11 cellular contexts compared by ENCODE assay signal in genomic region chr9:35537898-35538297, GRCh38. TPM values are rescaled to one million over a fixed set of nuclear protein-coding genes. Genes with fewer than 3 reads are reported as not detected.
DNase-seq lines count a peak whose midpoint lies in the region; ATAC-seq, FAIRE-seq and TF ChIP-seq lines count a peak whose summit lies in the region.
"Had no signal": no experiment of that assay in that cellular context is flagged by ENCODE, and none has a peak within 500 bp of the region (broad histone marks: within the 10 kb centered on the region; RNA-seq: fewer than 3 reads in every experiment).

No MANE protein-coding gene starts in this region.

- H3K4me3 Mint-ChIP-seq in GM23338 (peak overlapping the region; percentile 77; the same call in 1 of the 3 replicates), T-helper 17 cell (no peak overlapping the region)
- H3K4me3 Mint-ChIP-seq in dendritic cell treated with granulocyte-macrophage colony-stimulating factor and Interleukin-4, amounts not matched to agents 40 ng/mL and 50 ng/mL, for 4 days, result no peak overlapping the region

- in situ Hi-C loops in GM13976 (cut with MboI; ENCODE audit: low sequenced_read_pairs, unreplicated experiment), result no loop called here

- no peaks in the 10 kb centered on the region for H3F3A ChIP-seq in GM23338 (replicated peaks; ENCODE audit: low read depth)

- H3K27me3 Mint-ChIP-seq in GM23338 (ENCODE audit: insufficient read depth, low read depth, poor library complexity), result peaks cover 4% of the 10 kb centered on the region
- H3K27me3 Mint-ChIP-seq in dendritic cell treated with granulocyte-macrophage colony-stimulating factor and Interleukin-4, amounts not matched to agents 40 ng/mL and 50 ng/mL, for 4 days, result no peaks in the 10 kb centered on the region
- H3K27me3 Mint-ChIP-seq in T-helper 17 cell, result peaks cover 42% of the 10 kb centered on the region

- no TSS peak for BruUV-seq in A673 (replicated peaks; lab: Mats Ljungman, UMichigan)

- H3K27ac Mint-ChIP-seq in GM23338, result no peak overlapping the region; the same call in 1 of the 2 replicates
- H3K27ac Mint-ChIP-seq in dendritic cell treated with granulocyte-macrophage colony-stimulating factor and Interleukin-4, amounts not matched to agents 40 ng/mL and 50 ng/mL, for 4 days, result peak overlapping the region; percentile 62
- no peak overlapping the region for H3K27ac Mint-ChIP-seq in T-helper 17 cell

- no peak for FAIRE-seq in keratinocyte (lab: Jason Lieb, UNC)

- DNase-seq in GM23338 (ENCODE audit: low spot score) (no peak), keratinocyte (ENCODE audit: low read depth, low spot score) (no peak), DMS114 treated with DMSO at 0.1 percent for 48 hours (lab: John Stamatoyannopoulos, UW; ENCODE audit: unreplicated experiment) (no peak), GM13976 (ENCODE audit: low spot score) (no peak), A673 (ENCODE audit: low spot score) (no peak), T-helper 17 cell (no peak)
- DNase-seq: activated CD8-positive, alpha-beta memory T cell treated with anti-CD3 and anti-CD28 coated beads, Interleukin-2, amount 50 U/mL, for 4 hours; NCI-H526 treated with DMSO at 0.1 percent for 48 hours had no signal

- H3K9me3 ChIP-seq in keratinocyte (ENCODE audit: control insufficient read depth, low read depth, low read length) (no peaks in the 10 kb centered on the region), A673 (ENCODE audit: low read depth, low read length, poor library complexity, severe bottlenecking) (no peaks in the 10 kb centered on the region), T-helper 17 cell (ENCODE audit: control insufficient read depth, low read length, poor library complexity, severe bottlenecking) (no peaks in the 10 kb centered on the region)

- dilution Hi-C loops in keratinocyte (cut with MboI; ENCODE audit: extremely low pct_ligation_motif_present, low sequenced_read_pairs), result no loop called here

- H3K4me1 ChIP-seq in GM23338 (ENCODE audit: insufficient read depth) (peaks cover 26% of the 10 kb centered on the region), keratinocyte (ENCODE audit: control insufficient read depth, extremely low read depth, insufficient read depth, low read length) (peaks cover 35% of the 10 kb centered on the region), rectal smooth muscle tissue (ENCODE audit: control insufficient read depth, insufficient read depth, low read length) (peaks cover 33% of the 10 kb centered on the region), A673 (ENCODE audit: insufficient read depth, low read length, poor library complexity, severe bottlenecking) (peaks cover 9% of the 10 kb centered on the region)

- peaks cover 25% of the 10 kb centered on the region for H3K4me1 Mint-ChIP-seq in GM23338
- H3K4me1 Mint-ChIP-seq in dendritic cell treated with granulocyte-macrophage colony-stimulating factor and Interleukin-4, amounts not matched to agents 40 ng/mL and 50 ng/mL, for 4 days (ENCODE audit: low read depth), result peaks cover 45% of the 10 kb centered on the region
- H3K4me1 Mint-ChIP-seq in T-helper 17 cell, result peaks cover 2% of the 10 kb centered on the region

- H3K4me2 ChIP-seq in GM23338 (peak overlapping the region; percentile 86), keratinocyte (ENCODE audit: control insufficient read depth, extremely low read depth, insufficient read depth, low read depth, low read length) (no peak overlapping the region)
- H3K4me2 ChIP-seq: KMS-11 had no signal

- H3K27me3 ChIP-seq in GM23338 (ENCODE audit: insufficient read depth) (no peaks in the 10 kb centered on the region), keratinocyte (ENCODE audit: control insufficient read depth, extremely low read depth, insufficient read depth, low read length) (no peaks in the 10 kb centered on the region), rectal smooth muscle tissue (ENCODE audit: control insufficient read depth, insufficient read depth, low read length) (no peaks in the 10 kb centered on the region), A673 (replicated peaks; ENCODE audit: insufficient read depth, low read depth, low read length, poor library complexity) (no peaks in the 10 kb centered on the region)

- POLR2A ChIA-PET in A673 (lab: Charles Lee; ENCODE audit: low non-redundant PET), result no interaction called here

- no peaks in the 10 kb centered on the region for H3K9me1 ChIP-seq in keratinocyte (ENCODE audit: control insufficient read depth, extremely low read depth, insufficient read depth, low read length)

- H3K4me3 ChIP-seq in GM23338 (peak overlapping the region; percentile 65), keratinocyte (ENCODE audit: control insufficient read depth in 2 of 3, extremely low read depth in 1 of 3, insufficient read depth in 2 of 3, low read depth in 1 of 3, low read length in 3 of 3) (no peak overlapping the region), rectal smooth muscle tissue (ENCODE audit: low read length) (no peak overlapping the region), A673 (ENCODE audit: low read depth, low read length, poor library complexity, severe bottlenecking) (no peak overlapping the region)

- CTCF ChIA-PET in A673 (lab: Charles Lee), result no interaction called here

- no peaks in the 10 kb centered on the region for H3K36me3 Mint-ChIP-seq in GM23338 (ENCODE audit: low read depth)
- no peaks in the 10 kb centered on the region for H3K36me3 Mint-ChIP-seq in dendritic cell treated with granulocyte-macrophage colony-stimulating factor and Interleukin-4, amounts not matched to agents 40 ng/mL and 50 ng/mL, for 4 days (ENCODE audit: low read depth)
- peaks cover 10% of the 10 kb centered on the region for H3K36me3 Mint-ChIP-seq in T-helper 17 cell (ENCODE audit: low read depth)

- peaks cover 5% of the 10 kb centered on the region; the same call in 1 of the 2 replicates for H3K9me2 ChIP-seq in GM23338 (ENCODE audit: insufficient read depth)

- H3K36me3 ChIP-seq in GM23338 (ENCODE audit: insufficient read depth) (no peaks in the 10 kb centered on the region), keratinocyte (ENCODE audit: control insufficient read depth in 2 of 2, extremely low read depth in 1 of 2, insufficient read depth in 2 of 2, low read length in 2 of 2) (no peaks in the 10 kb centered on the region), rectal smooth muscle tissue (ENCODE audit: control insufficient read depth, insufficient read depth, low read length) (no peaks in the 10 kb centered on the region), A673 (ENCODE audit: insufficient read depth, low read length, poor library complexity, severe bottlenecking) (no peaks in the 10 kb centered on the region)

- H3K9me3 Mint-ChIP-seq in GM23338, result no peaks in the 10 kb centered on the region
- no peaks in the 10 kb centered on the region for H3K9me3 Mint-ChIP-seq in dendritic cell treated with granulocyte-macrophage colony-stimulating factor and Interleukin-4, amounts not matched to agents 40 ng/mL and 50 ng/mL, for 4 days

- no peaks in the 10 kb centered on the region; the same call in 1 of the 2 replicates for H3K79me2 ChIP-seq in GM23338 (replicated peaks; ENCODE audit: insufficient read depth)
- H3K79me2 ChIP-seq in keratinocyte (ENCODE audit: control insufficient read depth, insufficient read depth, low read length), result peaks cover 20% of the 10 kb centered on the region

- H3K9ac ChIP-seq in keratinocyte (ENCODE audit: control insufficient read depth, extremely low read depth, insufficient read depth, low read length) (no peak overlapping the region), rectal smooth muscle tissue (ENCODE audit: low read length) (no peak overlapping the region)
- H3K9ac ChIP-seq: KMS-11 had no signal

- no peaks in the 10 kb centered on the region; the same call in 1 of the 2 replicates for H4K20me1 ChIP-seq in GM23338 (replicated peaks; ENCODE audit: insufficient read depth)
- no peaks in the 10 kb centered on the region for H4K20me1 ChIP-seq in keratinocyte (ENCODE audit: control insufficient read depth, extremely low read depth, insufficient read depth, low read length)

- H3K27ac ChIP-seq in GM23338 (ENCODE audit: low read depth) (0 out of 2 replicates have a peak overlapping the region, but pooled peaks have one; percentile 55), keratinocyte (ENCODE audit: control insufficient read depth, insufficient read depth, low read length) (peak overlapping the region; percentile 77), rectal smooth muscle tissue (ENCODE audit: low read depth, low read length) (peak overlapping the region; percentile 95), A673 (ENCODE audit: low read depth, low read length, poor library complexity, severe bottlenecking) (no peak overlapping the region)
- H3K27ac ChIP-seq: KMS-11 had no signal

- ATAC-seq in GM23338, result no peak; the same call in 2 of the 3 replicates
- no peak for ATAC-seq in T-helper 17 cell

- peak overlapping the region; percentile 88; the same call in 1 of the 2 replicates for H2AFZ ChIP-seq in GM23338
- no peak overlapping the region for H2AFZ ChIP-seq in keratinocyte (ENCODE audit: control insufficient read depth, low read length)

- intact Hi-C loops in dendritic cell treated with granulocyte-macrophage colony-stimulating factor and Interleukin-4, amounts not matched to agents 40 ng/mL and 50 ng/mL, for 4 days (cut with micrococcal nuclease), result no loop called here
- intact Hi-C loops in A673 (cut with micrococcal nuclease; ENCODE audit: unreplicated experiment), result no loop called here

- TF ChIP-seq CTCF in GM23338 (conservative IDR thresholded peaks at IDR 0.05; ENCODE audit: low read depth in 2 of 2), result no peak
- TF ChIP-seq CTCF in keratinocyte (optimal IDR thresholded peaks at IDR 0.05 in 1 of 3, IDR thresholded peaks at IDR 0.05 in 1 of 3, conservative IDR thresholded peaks at IDR 0.05 in 1 of 3; ENCODE audit: extremely low read depth in 1 of 3, insufficient read depth in 2 of 3, low read length in 3 of 3), result no peak
- TF ChIP-seq CTCF in GM13976 (IDR thresholded peaks at IDR 0.05; ENCODE audit: borderline replicate concordance, control extremely low read depth, extremely low read depth, insufficient read depth, missing control alignments), result no peak
- TF ChIP-seq CTCF in A673 (conservative IDR thresholded peaks at IDR 0.05; ENCODE audit: low read depth, low read length), result no peak

RNA-seq across cellular contexts. Expression of gene RUSC2, which starts 48.0 kb away (rescaled TPM):
- 5.6 and 8.2 TPM in 2 replicates for total RNA-seq in GM23338 (2014; rRNA removed; shearing (Covaris generic))
- 2.8 and 3.0 TPM in 2 replicates for polyA plus RNA-seq in GM23338 (2016; fragmentation: Nextera tagmentation; extraction: Ambion mirVana)
- 4.2 to 7.9 TPM (median 6.3 TPM) in 3 replicates for polyA plus RNA-seq in keratinocyte
- polyA plus RNA-seq in keratinocyte (2011; ENCODE audit: low read depth), result 1.8 TPM
- polyA plus RNA-seq in keratinocyte (2011; cell fraction: cytosol; rRNA removed), result 4.0 and 5.0 TPM in 2 replicates
- polyA plus RNA-seq in keratinocyte (2011; cell fraction: nucleus; rRNA removed), result 15.7 and 21.6 TPM in 2 replicates
- polyA plus RNA-seq in keratinocyte (2012; ENCODE audit: low replicate concordance), result 4.4 and 8.1 TPM in 2 replicates
- polyA minus RNA-seq in keratinocyte, result 30.9 to 43.2 TPM (median 32.3 TPM) in 3 replicates
- polyA minus RNA-seq in keratinocyte (2011; cell fraction: cytosol; rRNA and poly(A)+ RNA removed), result 14.2 TPM
- polyA minus RNA-seq in keratinocyte (2011; cell fraction: nucleus; rRNA and poly(A)+ RNA removed), result 17.0 and 18.2 TPM in 2 replicates
- total RNA-seq in A673 (2021), result 19.4 and 22.2 TPM in 2 replicates
- under 1 TPM; 0.18 to 0.75 TPM for total RNA-seq in T-helper 17 cell
